17 cellular contexts compared by ENCODE assay signal in genomic region chr19:48154003-48154402, GRCh38. TPM values are rescaled to one million over a fixed set of nuclear protein-coding genes. Genes with fewer than 3 reads are reported as not detected.
DNase-seq lines count a peak whose midpoint lies in the region; ATAC-seq and TF ChIP-seq lines count a peak whose summit lies in the region.
"Had no signal": no experiment of that assay in that cellular context is flagged by ENCODE, and none has a peak within 500 bp of the region (broad histone marks: within the 10 kb centered on the region; RNA-seq: fewer than 3 reads in every experiment).

No MANE protein-coding gene starts in this region.

- H3K9me3 Mint-ChIP-seq in Calu3 (ENCODE audit: low read depth, unreplicated experiment), result no peaks in the 10 kb centered on the region
- no peaks in the 10 kb centered on the region for H3K9me3 Mint-ChIP-seq in activated T-helper 17 cell treated with anti-CD3 and anti-CD28 coated beads, Interleukin-2, amount 50 U/mL, for 72 hours

- no peak overlapping the region for H3K4me2 ChIP-seq in mesenchymal stem cell (ENCODE audit: low read length, poor library complexity, severe bottlenecking)

- no peaks in the 10 kb centered on the region for H3K4me1 ChIP-seq in mesenchymal stem cell (ENCODE audit: control insufficient read depth, insufficient read depth, low read depth, low read length)
- H3K4me1 ChIP-seq: BE2C, esophagus squamous epithelium had no signal

- WGBS in mesenchymal stem cell, result 79% methylated on average over 9 of the region's 9 CpGs

- no peak overlapping the region for H2AK5ac ChIP-seq in mesenchymal stem cell (ENCODE audit: low read length, severe bottlenecking)

- no peak overlapping the region for H3K14ac ChIP-seq in mesenchymal stem cell (ENCODE audit: low read length in 2 of 2)

- no peak overlapping the region for H3K4me3 Mint-ChIP-seq in Calu3 (ENCODE audit: low read depth, unreplicated experiment)
- H3K4me3 Mint-ChIP-seq in activated T-helper 17 cell treated with anti-CD3 and anti-CD28 coated beads, Interleukin-2, amount 50 U/mL, for 72 hours, result no peak overlapping the region
- H3K4me3 Mint-ChIP-seq: activated CD8-positive, alpha-beta memory T cell treated with anti-CD3 and anti-CD28 coated beads, Interleukin-2, amount 10 ng/mL, durations not matched to agents 7 days and 5 days had no signal

- CTCF ChIA-PET in AG04450 (lab: Charles Lee) (interaction anchor here (0.8 to 7.8 kb wide), 4 partner anchors 44 to 191 kb away, joined by 3 to 127 read pairs (median 12); partner anchors contain the start of gene PLA2G4C), Calu3 (lab: Charles Lee) (interaction anchor here (0.6 to 0.7 kb wide), 3 partner anchors 16 to 53 kb away, joined by 4 to 7 read pairs (median 5); no protein-coding TSS in a partner anchor)

- H3K36me3 Mint-ChIP-seq in Calu3 (ENCODE audit: insufficient read depth, unreplicated experiment), result peaks cover 12% of the 10 kb centered on the region
- peaks cover 92% of the 10 kb centered on the region for H3K36me3 Mint-ChIP-seq in activated T-helper 17 cell treated with anti-CD3 and anti-CD28 coated beads, Interleukin-2, amount 50 U/mL, for 72 hours (ENCODE audit: low read depth)

- no peak overlapping the region for H2AFZ ChIP-seq in mesenchymal stem cell (ENCODE audit: low read depth, low read length)

- no peak overlapping the region for H3K23ac ChIP-seq in mesenchymal stem cell (ENCODE audit: low read length in 2 of 2)

- no peak overlapping the region for H3K9ac ChIP-seq in mesenchymal stem cell (ENCODE audit: low read length)

- ATAC-seq in activated T-helper 17 cell treated with anti-CD3 and anti-CD28 coated beads, Interleukin-2, amount 50 U/mL, for 72 hours (replicated peaks), result no peak
- ATAC-seq: activated CD8-positive, alpha-beta memory T cell treated with anti-CD3 and anti-CD28 coated beads, Interleukin-2, amount 10 ng/mL, durations not matched to agents 7 days and 5 days; right cardiac atrium had no signal

- no peaks in the 10 kb centered on the region for H3K27me3 Mint-ChIP-seq in Calu3 (ENCODE audit: unreplicated experiment)
- H3K27me3 Mint-ChIP-seq in activated T-helper 17 cell treated with anti-CD3 and anti-CD28 coated beads, Interleukin-2, amount 50 U/mL, for 72 hours, result no peaks in the 10 kb centered on the region
- H3K27me3 Mint-ChIP-seq: activated CD8-positive, alpha-beta memory T cell treated with anti-CD3 and anti-CD28 coated beads, Interleukin-2, amount 10 ng/mL, durations not matched to agents 7 days and 5 days had no signal

- no peak overlapping the region for H2BK15ac ChIP-seq in mesenchymal stem cell (ENCODE audit: low read depth, poor library complexity, severe bottlenecking)

- H3K27ac ChIP-seq in AG04450 (ENCODE audit: low read depth, low read length) (peak overlapping the region; percentile 11), mesenchymal stem cell (ENCODE audit: low read length, poor library complexity, severe bottlenecking) (no peak overlapping the region)
- H3K27ac ChIP-seq: esophagus squamous epithelium had no signal

- POLR2A ChIA-PET in AG04450 (lab: Yijun Ruan, JAX), result no interaction called here

- DNase-seq in AG04450 (ENCODE audit: low read depth, low spot score) (no peak), Calu3 (no peak), mesenchymal stem cell (peak; percentile 15), CD1c-positive myeloid dendritic cell (ENCODE audit: extremely low spot score) (no peak), anterior cingulate cortex (lab: John Stamatoyannopoulos, UW) (no peak), NCI-H1092 treated with DMSO at 0.1 percent for 48 hours (lab: John Stamatoyannopoulos, UW) (no peak)
- DNase-seq: activated CD4-positive, CD25-positive, alpha-beta regulatory T cell; activated CD8-positive, alpha-beta memory T cell treated with anti-CD3 and anti-CD28 coated beads, Interleukin-2, amount 10 ng/mL, durations not matched to agents 7 days and 5 days; activated effector memory CD4-positive, alpha-beta T cell treated with Interleukin-2 at 50 U/mL for 16 hours; amniotic stem cell; BE2C; esophagus squamous epithelium; midbrain; OCI-M1; SIG-M5 had no signal

- H3K9me3 ChIP-seq in AG04450 (ENCODE audit: control insufficient read depth, insufficient read depth, low read length), result no peaks in the 10 kb centered on the region
- H3K9me3 ChIP-seq in mesenchymal stem cell (ENCODE audit: control insufficient read depth, low read length), result no peaks in the 10 kb centered on the region
- H3K9me3 ChIP-seq: BE2C, esophagus squamous epithelium had no signal

- H3K4me1 Mint-ChIP-seq in Calu3 (ENCODE audit: low read depth, unreplicated experiment), result no peaks in the 10 kb centered on the region
- no peaks in the 10 kb centered on the region for H3K4me1 Mint-ChIP-seq in activated T-helper 17 cell treated with anti-CD3 and anti-CD28 coated beads, Interleukin-2, amount 50 U/mL, for 72 hours

- H3K4me3 ChIP-seq in AG04450 (ENCODE audit: low read depth, low read length), result no peak overlapping the region
- H3K4me3 ChIP-seq in mesenchymal stem cell (ENCODE audit: insufficient read depth in 1 of 2, low read depth in 1 of 2, low read length in 2 of 2), result no peak overlapping the region
- H3K4me3 ChIP-seq: esophagus squamous epithelium had no signal

- TF ChIP-seq CTCF in AG04450 (IDR thresholded peaks at IDR 0.05; ENCODE audit: low read depth, low read length) (no peak), Calu3 (IDR thresholded peaks at IDR 0.05; ENCODE audit: unreplicated experiment) (no peak)

- no peak overlapping the region for H3K18ac ChIP-seq in mesenchymal stem cell (ENCODE audit: low read depth in 1 of 2, low read length in 2 of 2)

- H3K27ac Mint-ChIP-seq in Calu3 (ENCODE audit: unreplicated experiment), result peak overlapping the region; percentile 7
- peak overlapping the region; percentile 49 for H3K27ac Mint-ChIP-seq in activated T-helper 17 cell treated with anti-CD3 and anti-CD28 coated beads, Interleukin-2, amount 50 U/mL, for 72 hours
- H3K27ac Mint-ChIP-seq: activated CD8-positive, alpha-beta memory T cell treated with anti-CD3 and anti-CD28 coated beads, Interleukin-2, amount 10 ng/mL, durations not matched to agents 7 days and 5 days had no signal

- no peak overlapping the region for H2BK120ac ChIP-seq in mesenchymal stem cell (ENCODE audit: low read depth, low read length)

- no peak overlapping the region for H4K8ac ChIP-seq in mesenchymal stem cell (ENCODE audit: low read length)

- no peak overlapping the region for H4K91ac ChIP-seq in mesenchymal stem cell (ENCODE audit: low read length)

- no peak overlapping the region for H2BK12ac ChIP-seq in mesenchymal stem cell (ENCODE audit: low read length in 2 of 2)

- no TSS peak for BruUV-seq in Calu3 (replicated peaks; lab: Mats Ljungman, UMichigan)

- H3K79me1 ChIP-seq in mesenchymal stem cell (replicated peaks; ENCODE audit: low read length, poor library complexity, severe bottlenecking), result peaks cover 2% of the 10 kb centered on the region

- peaks cover 17 to 48% of the 10 kb centered on the region in 2 experiments for H3K36me3 ChIP-seq in mesenchymal stem cell (ENCODE audit: control insufficient read depth in 1 of 2, insufficient read depth in 2 of 2, low read depth in 1 of 2, low read length in 2 of 2)

- no peak overlapping the region for H3K4ac ChIP-seq in mesenchymal stem cell (ENCODE audit: low read depth in 1 of 2, low read length in 2 of 2)

- H2BK5ac ChIP-seq in mesenchymal stem cell (ENCODE audit: low read depth, low read length, poor library complexity, severe bottlenecking), result no peak overlapping the region

- H3K27me3 ChIP-seq in AG04450 (ENCODE audit: control insufficient read depth, insufficient read depth, low read length) (no peaks in the 10 kb centered on the region), mesenchymal stem cell (ENCODE audit: control insufficient read depth in 1 of 2, insufficient read depth in 1 of 2, low read length in 2 of 2) (no peaks in the 10 kb centered on the region)
- H3K27me3 ChIP-seq: BE2C, esophagus squamous epithelium had no signal

- intact Hi-C loops in Calu3 (cut with micrococcal nuclease; ENCODE audit: unreplicated experiment), result no loop called here

RNA-seq across cellular contexts. Expression of gene LIG1, which starts 16.1 kb away (rescaled TPM):
- 7.6 and 8.2 TPM in 2 replicates for polyA plus RNA-seq in AG04450 (2011; rRNA removed)
- 17.5 and 20.2 TPM in 2 replicates for polyA minus RNA-seq in AG04450 (2011; rRNA and poly(A)+ RNA removed)
- 99.3 and 99.4 TPM in 2 replicates for total RNA-seq in Calu3 (2022)
- 100 to 1,000 TPM; 154 to 206 TPM for total RNA-seq in activated T-helper 17 cell treated with anti-CD3 and anti-CD28 coated beads, Interleukin-2, amount 50 U/mL, for 72 hours
- polyA plus RNA-seq in mesenchymal stem cell (2013, experiment 1 of 2), result 8.7 TPM
- polyA plus RNA-seq in mesenchymal stem cell (2013, experiment 2 of 2), result 8.4 TPM

RNA-seq across cellular contexts. Expression of gene ZSWIM9, which starts 16.5 kb away (rescaled TPM):
- 0.66 and 0.83 TPM in 2 replicates for polyA plus RNA-seq in AG04450 (2011; rRNA removed)
- polyA minus RNA-seq in AG04450 (2011; rRNA and poly(A)+ RNA removed), result 0.32 and 0.83 TPM in 2 replicates
- total RNA-seq in Calu3 (2022), result 16.4 and 17.4 TPM in 2 replicates
- total RNA-seq in activated T-helper 17 cell treated with anti-CD3 and anti-CD28 coated beads, Interleukin-2, amount 50 U/mL, for 72 hours, result 10 to 100 TPM in 1 of 2 donors, 1 to 10 TPM in 1; 9.9 to 11.3 TPM
- 2.1 TPM for polyA plus RNA-seq in mesenchymal stem cell (2013, experiment 1 of 2)
- 2.1 TPM for polyA plus RNA-seq in mesenchymal stem cell (2013, experiment 2 of 2)

RNA-seq across cellular contexts. Expression of gene PLA2G4C, which starts 43.4 kb away (rescaled TPM):
- polyA plus RNA-seq in AG04450 (2011; rRNA removed), result 8.0 and 10.4 TPM in 2 replicates
- polyA minus RNA-seq in AG04450 (2011; rRNA and poly(A)+ RNA removed), result 6.4 and 7.4 TPM in 2 replicates
- total RNA-seq in Calu3 (2022), result 4.2 and 7.7 TPM in 2 replicates
- total RNA-seq in activated T-helper 17 cell treated with anti-CD3 and anti-CD28 coated beads, Interleukin-2, amount 50 U/mL, for 72 hours, result 10 to 100 TPM in 1 of 2 donors, 1 to 10 TPM in 1; 9.0 to 57.2 TPM
- 2.5 TPM for polyA plus RNA-seq in mesenchymal stem cell (2013, experiment 1 of 2)
- 2.8 TPM for polyA plus RNA-seq in mesenchymal stem cell (2013, experiment 2 of 2)
